In genomic region chr6:89145962-89146747, GRCh38 we compare ENCODE assay signal across 8 cellular contexts. TPM values are rescaled to one million over a fixed set of nuclear protein-coding genes. Genes with fewer than 3 reads are reported as not detected.
DNase-seq lines count a peak whose midpoint lies in the region; ATAC-seq lines count a peak whose summit lies in the region.

TSS of gene PM20D2 (plus strand) at chr6:89146055. CDS start at chr6:89146145, 90 bp downstream.

- no peaks in the 10 kb centered on the region for H3K9me3 Mint-ChIP-seq in CD4-positive, alpha-beta memory T cell
- no peaks in the 10 kb centered on the region for H3K9me3 Mint-ChIP-seq in naive thymus-derived CD8-positive, alpha-beta T cell
- no peaks in the 10 kb centered on the region for H3K9me3 Mint-ChIP-seq in stimulated activated naive B cell treated with anti-CD40 and anti-IgM and Interleukin-4, amounts not matched to agents 10 μg/mL and 1 μg/mL and 100 μg/mL, for 72 hours

- peak; percentile 52 to 61 (median 57) for DNase-seq in CD4-positive, alpha-beta memory T cell
- DNase-seq in NT2/D1 (ENCODE audit: low read depth, low spot score) (no peak), activated T-cell treated with anti-CD3 and anti-CD28 coated beads for 4 hours (peak; percentile 58)
- DNase-seq in naive thymus-derived CD8-positive, alpha-beta T cell: peak; percentile 53 to 76 (median 65)
- DNase-seq in stimulated activated naive B cell treated with anti-CD40 and anti-IgM and Interleukin-4, amounts not matched to agents 10 μg/mL and 1 μg/mL and 100 μg/mL, for 72 hours: peak; percentile 72

- peaks cover 0 to 20% of the 10 kb centered on the region in 2 donors for H3K36me3 Mint-ChIP-seq in CD4-positive, alpha-beta memory T cell
- peaks cover 4 to 13% (median 5%) of the 10 kb centered on the region in 3 donors for H3K36me3 Mint-ChIP-seq in naive thymus-derived CD8-positive, alpha-beta T cell
- H3K36me3 Mint-ChIP-seq in stimulated activated naive B cell treated with anti-CD40 and anti-IgM and Interleukin-4, amounts not matched to agents 10 μg/mL and 1 μg/mL and 100 μg/mL, for 72 hours: peaks cover 5 to 14% of the 10 kb centered on the region in 2 donors

- intact Hi-C loops in CD4-positive, alpha-beta memory T cell (cut with micrococcal nuclease): loop anchor here (1.0 to 5.0 kb wide), 3 partner anchors 66 to 206 kb away; partner anchors contain the start of genes PNRC1 and UBE2J1

- H3K4me1 Mint-ChIP-seq in CD4-positive, alpha-beta memory T cell: peaks cover 18 to 35% (median 27%) of the 10 kb centered on the region in 4 donors
- H3K4me1 Mint-ChIP-seq in naive thymus-derived CD8-positive, alpha-beta T cell: peaks cover 18 to 40% (median 28%) of the 10 kb centered on the region in 4 donors
- H3K4me1 Mint-ChIP-seq in stimulated activated naive B cell treated with anti-CD40 and anti-IgM and Interleukin-4, amounts not matched to agents 10 μg/mL and 1 μg/mL and 100 μg/mL, for 72 hours: peaks cover 13 to 25% of the 10 kb centered on the region in 2 donors

- 0% methylated on average over 99 to 103 of the region's 103 CpGs for WGBS in esophagus, 2 donors

- H3K27me3 ChIP-seq in CD4-positive, alpha-beta memory T cell (ENCODE audit: insufficient read depth, low read length): no peaks in the 10 kb centered on the region
- H3K27me3 ChIP-seq in NT2/D1 (ENCODE audit: insufficient read depth, insufficient read length) (peaks cover 31% of the 10 kb centered on the region), esophagus (ENCODE audit: control insufficient read depth in 1 of 2, insufficient read depth in 2 of 2, low read length in 2 of 2) (no peaks in the 10 kb centered on the region)

- ATAC-seq in GM19324 (IDR thresholded peaks at IDR 0.05; ENCODE audit: low FRiP score, unreplicated experiment) (peak; percentile 82), HG03442 (IDR thresholded peaks at IDR 0.05; ENCODE audit: unreplicated experiment) (peak; percentile 56)
- peak; percentile 78 to 83 for ATAC-seq in naive thymus-derived CD8-positive, alpha-beta T cell
- peak; percentile 84 to 86 for ATAC-seq in stimulated activated naive B cell treated with anti-CD40 and anti-IgM and Interleukin-4, amounts not matched to agents 10 μg/mL and 1 μg/mL and 100 μg/mL, for 72 hours (replicated peaks)

- peak within 1 kb of the TSS; percentile 87 for H3K9ac ChIP-seq in NT2/D1 (ENCODE audit: insufficient read length, low read depth)

- H3K27ac Mint-ChIP-seq in CD4-positive, alpha-beta memory T cell: peak within 1 kb of the TSS; percentile 89 to 98 (median 94)
- H3K27ac Mint-ChIP-seq in naive thymus-derived CD8-positive, alpha-beta T cell: peak within 1 kb of the TSS; percentile 94 to 99 (median 95)
- peak within 1 kb of the TSS; percentile 98 for H3K27ac Mint-ChIP-seq in stimulated activated naive B cell treated with anti-CD40 and anti-IgM and Interleukin-4, amounts not matched to agents 10 μg/mL and 1 μg/mL and 100 μg/mL, for 72 hours

- H3K4me3 Mint-ChIP-seq in CD4-positive, alpha-beta memory T cell: peak within 1 kb of the TSS; percentile 90 to 99 (median 96)
- H3K4me3 Mint-ChIP-seq in naive thymus-derived CD8-positive, alpha-beta T cell: peak within 1 kb of the TSS; percentile 85 to 99 (median 96)
- H3K4me3 Mint-ChIP-seq in stimulated activated naive B cell treated with anti-CD40 and anti-IgM and Interleukin-4, amounts not matched to agents 10 μg/mL and 1 μg/mL and 100 μg/mL, for 72 hours: peak within 1 kb of the TSS; percentile 90 to 92

- no peaks in the 10 kb centered on the region for H3K36me3 ChIP-seq in CD4-positive, alpha-beta memory T cell (ENCODE audit: insufficient read depth, low read length)
- H3K36me3 ChIP-seq in NT2/D1 (ENCODE audit: insufficient read depth, insufficient read length, low read length): peaks cover 10% of the 10 kb centered on the region
- H3K36me3 ChIP-seq in esophagus (ENCODE audit: control insufficient read depth in 2 of 2, insufficient read depth in 2 of 2, low read length in 1 of 2): no peaks in the 10 kb centered on the region

- H3K27ac ChIP-seq in CD4-positive, alpha-beta memory T cell (ENCODE audit: low read depth, low read length): peak within 1 kb of the TSS; percentile 66
- H3K27ac ChIP-seq in esophagus (ENCODE audit: low read depth in 2 of 2, low read length in 1 of 2): peak within 1 kb of the TSS; percentile 73 to 79

- POLR2A ChIA-PET in CD4-positive, alpha-beta memory T cell (lab: Charles Lee; ENCODE audit: partially characterized antibody): interaction anchor here (0.5 to 4.5 kb wide), 15 partner anchors 8 to 492 kb away, joined by 3 to 155 read pairs (median 4); partner anchors contain the start of genes LYRM2, PNRC1, RNGTT and UBE2J1
- POLR2A ChIA-PET in naive thymus-derived CD8-positive, alpha-beta T cell (lab: Charles Lee): interaction anchor here (0.9 to 4.6 kb wide), 8 partner anchors 10 to 210 kb away, joined by 3 to 105 read pairs (median 4); partner anchors contain the start of genes PNRC1, RNGTT and UBE2J1

- peak within 1 kb of the TSS; percentile 34 to 44 for H3K4me3 ChIP-seq in CD4-positive, alpha-beta memory T cell (ENCODE audit: low read length in 2 of 2)
- peak within 1 kb of the TSS; percentile 69 for H3K4me3 ChIP-seq in NT2/D1 (ENCODE audit: insufficient read length, low read depth)
- H3K4me3 ChIP-seq in esophagus (ENCODE audit: low read depth in 1 of 2, low read length in 2 of 2): peak within 1 kb of the TSS; percentile 61 to 86

- H3K4me1 ChIP-seq in CD4-positive, alpha-beta memory T cell (ENCODE audit: insufficient read depth, low read length): peaks cover 20% of the 10 kb centered on the region
- H3K4me1 ChIP-seq in NT2/D1 (ENCODE audit: insufficient read depth, insufficient read length): no peaks in the 10 kb centered on the region
- H3K4me1 ChIP-seq in esophagus (ENCODE audit: control insufficient read depth in 2 of 2, insufficient read depth in 2 of 2, low read length in 1 of 2): no peaks in the 10 kb centered on the region

- no peaks in the 10 kb centered on the region for H3K27me3 Mint-ChIP-seq in CD4-positive, alpha-beta memory T cell
- H3K27me3 Mint-ChIP-seq in naive thymus-derived CD8-positive, alpha-beta T cell: no peaks in the 10 kb centered on the region
- H3K27me3 Mint-ChIP-seq in stimulated activated naive B cell treated with anti-CD40 and anti-IgM and Interleukin-4, amounts not matched to agents 10 μg/mL and 1 μg/mL and 100 μg/mL, for 72 hours: no peaks in the 10 kb centered on the region

- CTCF ChIA-PET in CD4-positive, alpha-beta memory T cell (lab: Charles Lee; ENCODE audit: partially characterized antibody): interaction anchor here (1.0 to 2.9 kb wide), 6 partner anchors 17 to 226 kb away, joined by 3 to 19 read pairs (median 4); partner anchors contain the start of gene PNRC1

- no peaks in the 10 kb centered on the region for H3K9me3 ChIP-seq in CD4-positive, alpha-beta memory T cell (ENCODE audit: control insufficient read depth in 1 of 2, low read length in 2 of 2)
- H3K9me3 ChIP-seq in NT2/D1 (ENCODE audit: insufficient read depth, low read length) (no peaks in the 10 kb centered on the region), esophagus (ENCODE audit: control insufficient read depth in 2 of 2, insufficient read depth in 1 of 2, low read depth in 1 of 2, low read length in 1 of 2) (no peaks in the 10 kb centered on the region)

RNA-seq across cellular contexts. Expression of gene PM20D2, which starts in this region (rescaled TPM):
- total RNA-seq in CD4-positive, alpha-beta memory T cell: 10 to 100 TPM; 11.4 to 11.6 TPM
- 10 to 100 TPM in 1 of 2 donors, 1 to 10 TPM in 1; 7.8 to 11.3 TPM for polyA plus RNA-seq in CD4-positive, alpha-beta memory T cell
- 1 to 10 TPM; 3.4 to 5.5 TPM for polyA plus RNA-seq in esophagus
- total RNA-seq in naive thymus-derived CD8-positive, alpha-beta T cell: 10 to 100 TPM; 12.7 to 13.3 TPM
- 10 to 100 TPM in 1 of 3 donors, 1 to 10 TPM in 2; 8.9 to 11.9 (median 9.9) TPM for polyA plus RNA-seq in naive thymus-derived CD8-positive, alpha-beta T cell
